Comparison of ENCODE assay signal across 9 cellular contexts in the genomic region with DNA sequence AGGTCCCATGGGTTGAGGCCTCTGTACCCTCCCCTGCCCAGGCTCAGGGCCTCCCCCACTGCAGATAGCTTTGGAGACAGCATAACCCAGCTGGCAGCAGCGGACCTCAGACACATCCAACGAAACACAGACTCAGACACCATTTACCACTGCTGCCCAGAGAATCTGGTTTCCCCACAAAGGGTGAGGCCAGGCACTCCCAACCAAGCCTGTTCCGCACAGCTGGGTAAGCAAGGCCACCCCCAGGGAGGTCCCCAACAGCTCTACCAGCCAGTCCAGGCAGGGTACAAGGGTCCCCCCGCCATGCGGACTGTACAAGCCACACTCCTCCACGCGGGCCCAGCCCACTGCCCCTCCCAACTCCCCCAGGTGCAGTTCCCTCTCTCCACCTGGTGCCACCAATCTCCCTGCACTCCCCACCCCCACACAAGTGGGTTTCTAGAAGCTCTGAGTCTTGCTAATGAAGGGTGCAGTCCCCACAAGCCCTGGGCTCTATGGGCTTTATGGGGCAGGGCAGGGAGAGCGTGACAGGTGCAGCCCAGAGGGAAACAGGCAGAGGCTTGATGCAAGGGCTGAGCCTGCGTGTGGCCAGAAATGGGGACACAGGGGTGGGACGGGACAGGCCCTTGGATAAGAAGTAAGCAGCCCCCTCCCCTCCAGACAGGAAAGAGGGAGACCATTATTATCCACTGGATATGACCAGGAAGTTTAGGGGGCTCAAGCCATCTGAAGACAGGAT. TPM values are rescaled to one million over a fixed set of nuclear protein-coding genes. Genes with fewer than 3 reads are reported as not detected.
DNase-seq lines count a peak whose midpoint lies in the region; ATAC-seq, FAIRE-seq and TF ChIP-seq lines count a peak whose summit lies in the region.
"Had no signal": no experiment of that assay in that cellular context is flagged by ENCODE, and none has a peak within 500 bp of the region (broad histone marks: within the 10 kb centered on the region; RNA-seq: fewer than 3 reads in every experiment).

No MANE protein-coding gene starts in this region.

- no peak for DNase-seq in SK-N-SH
- no peak for DNase-seq in WTC11 (ENCODE audit: low spot score)
- DNase-seq in keratinocyte (ENCODE audit: low read depth, low spot score): no peak
- DNase-seq in tibial nerve (ENCODE audit: low spot score in 2 of 2): no peak
- no peak for DNase-seq in amniotic stem cell (lab: John Stamatoyannopoulos, UW)
- DNase-seq in epidermal melanocyte (ENCODE audit: insufficient read length, low spot score): no peak

- CTCF ChIA-PET in SK-N-SH (lab: Yijun Ruan, JAX): interaction anchor here (1.1 to 56.8 kb wide), 8 partner anchors 3 to 213 kb away, joined by 3 to 1687 read pairs (median 10); partner anchors contain the start of genes AANAT, RHBDF2 and UBE2O
- CTCF ChIA-PET in WTC11 (lab: Charles Lee): interaction anchor here (0.9 to 2.9 kb wide), 13 partner anchors 11 to 213 kb away, joined by 4 to 16 read pairs (median 6); partner anchors contain the start of gene AANAT

- H3K36me3 Mint-ChIP-seq in WTC11: peaks cover 6% of the 10 kb centered on the region; the same call in 1 of the 2 replicates

- dilution Hi-C loops in keratinocyte (cut with MboI; ENCODE audit: extremely low pct_ligation_motif_present, low sequenced_read_pairs): no loop called here

- H3K9me1 ChIP-seq in keratinocyte (ENCODE audit: control insufficient read depth, extremely low read depth, insufficient read depth, low read length): no peaks in the 10 kb centered on the region

- H3K4me3 Mint-ChIP-seq in WTC11: no peak overlapping the region

- no peaks in the 10 kb centered on the region for H3K9me3 Mint-ChIP-seq in WTC11

- H3K27ac ChIP-seq in SK-N-SH (ENCODE audit: low read depth in 2 of 2, low read length in 1 of 2): no peak overlapping the region
- peak overlapping the region; percentile 22 for H3K27ac ChIP-seq in keratinocyte (ENCODE audit: control insufficient read depth, insufficient read depth, low read length)
- H3K27ac ChIP-seq in tibial nerve: peak overlapping the region; percentile 20 to 93 (median 86)

- peaks cover 18% of the 10 kb centered on the region for H3K4me1 Mint-ChIP-seq in WTC11

- POLR2A ChIA-PET in SK-N-SH (lab: Yijun Ruan, JAX): no interaction called here
- POLR2A ChIA-PET in WTC11 (lab: Charles Lee): no interaction called here

- no peaks in the 10 kb centered on the region for H3K36me3 ChIP-seq in SK-N-SH (replicated peaks in 1 of 2; ENCODE audit: control insufficient read depth in 1 of 2, insufficient read depth in 2 of 2, low read length in 1 of 2)
- H3K36me3 ChIP-seq in keratinocyte (ENCODE audit: control insufficient read depth in 2 of 2, extremely low read depth in 1 of 2, insufficient read depth in 2 of 2, low read length in 2 of 2): peaks cover 6 to 7% of the 10 kb centered on the region in 2 experiments
- H3K36me3 ChIP-seq in tibial nerve: peaks cover 0 to 4% (median 0%) of the 10 kb centered on the region in 3 donors

- TF ChIP-seq CTCF in SK-N-SH (IDR thresholded peaks at IDR 0.05) (no peak), WTC11 (IDR thresholded peaks at IDR 0.05) (no peak), keratinocyte (optimal IDR thresholded peaks at IDR 0.05 in 1 of 3, IDR thresholded peaks at IDR 0.05 in 1 of 3, conservative IDR thresholded peaks at IDR 0.05 in 1 of 3; ENCODE audit: extremely low read depth in 1 of 3, insufficient read depth in 2 of 3, low read length in 3 of 3) (no peak), tibial nerve (IDR thresholded peaks at IDR 0.05) (no peak)

- TF ChIP-seq EP300 in SK-N-SH (IDR thresholded peaks at IDR 0.05; ENCODE audit: borderline replicate concordance in 1 of 2, low read depth in 1 of 2, low read length in 1 of 2) (no peak), tibial nerve (IDR thresholded peaks at IDR 0.05) (no peak)

- H3K4me1 ChIP-seq in SK-N-SH (ENCODE audit: control insufficient read depth in 1 of 2, insufficient read depth in 2 of 2, low read depth in 1 of 2, low read length in 1 of 2) (peaks cover 6 to 49% of the 10 kb centered on the region in 2 experiments; a peak in 2 of 4 replicates), keratinocyte (ENCODE audit: control insufficient read depth, extremely low read depth, insufficient read depth, low read length) (peaks cover 28% of the 10 kb centered on the region), tibial nerve (peaks cover 0 to 47% (median 35%) of the 10 kb centered on the region in 4 donors)

- H3K9ac ChIP-seq in SK-N-SH (no peak overlapping the region), keratinocyte (ENCODE audit: control insufficient read depth, extremely low read depth, insufficient read depth, low read length) (peak overlapping the region; percentile 45)

- no peaks in the 10 kb centered on the region for H3K27me3 Mint-ChIP-seq in WTC11 (ENCODE audit: low read depth)

- H3K79me2 ChIP-seq in SK-N-SH (ENCODE audit: insufficient read depth): peaks cover 13% of the 10 kb centered on the region; the same call in 1 of the 2 replicates
- H3K79me2 ChIP-seq in keratinocyte (ENCODE audit: control insufficient read depth, insufficient read depth, low read length): peaks cover 27% of the 10 kb centered on the region

- H3F3A ChIP-seq in SK-N-SH (replicated peaks; ENCODE audit: insufficient read depth): peaks cover 5% of the 10 kb centered on the region

- peak overlapping the region; percentile 79 for H3K27ac Mint-ChIP-seq in WTC11

- TF ChIP-seq POLR2A in tibial nerve (IDR thresholded peaks at IDR 0.05): no peak

- TF ChIP-seq RAD21 in SK-N-SH (IDR thresholded peaks at IDR 0.05; ENCODE audit: low read length): no peak

- no peak for ATAC-seq in SK-N-SH treated with all-trans-retinoic acid at 6 μM for 48 hours
- peak; percentile 43 for ATAC-seq in HG03045 (IDR thresholded peaks at IDR 0.05; ENCODE audit: unreplicated experiment)
- no peak for ATAC-seq in WTC11

- H3K9me3 ChIP-seq in SK-N-SH (no peaks in the 10 kb centered on the region), keratinocyte (ENCODE audit: control insufficient read depth, low read depth, low read length) (no peaks in the 10 kb centered on the region), tibial nerve (no peaks in the 10 kb centered on the region)

- 94% methylated on average over 10 of the region's 10 CpGs for WGBS in SK-N-SH (ENCODE audit: low lambda C conversion rate)
- WGBS in tibial nerve, 2 donors: 72 to 74% methylated on average over 10 of the region's 10 CpGs

- FAIRE-seq in keratinocyte (lab: Jason Lieb, UNC): no peak
- FAIRE-seq: TTC549 had no signal

- no peaks in the 10 kb centered on the region for H3K27me3 ChIP-seq in SK-N-SH (ENCODE audit: insufficient read depth)
- no peaks in the 10 kb centered on the region for H3K27me3 ChIP-seq in keratinocyte (ENCODE audit: control insufficient read depth, extremely low read depth, insufficient read depth, low read length)
- no peaks in the 10 kb centered on the region for H3K27me3 ChIP-seq in tibial nerve

- H4K20me1 ChIP-seq in SK-N-SH (ENCODE audit: insufficient read depth) (no peaks in the 10 kb centered on the region), keratinocyte (ENCODE audit: control insufficient read depth, extremely low read depth, insufficient read depth, low read length) (peaks cover 17% of the 10 kb centered on the region)

- H2AFZ ChIP-seq in SK-N-SH (ENCODE audit: low read depth) (no peak overlapping the region), keratinocyte (ENCODE audit: control insufficient read depth, low read length) (no peak overlapping the region)

- H3K4me3 ChIP-seq in SK-N-SH (ENCODE audit: low read depth in 2 of 2, low read length in 1 of 2): no peak overlapping the region
- H3K4me3 ChIP-seq in keratinocyte (ENCODE audit: control insufficient read depth in 2 of 3, extremely low read depth in 1 of 3, insufficient read depth in 2 of 3, low read depth in 1 of 3, low read length in 3 of 3): no peak overlapping the region
- peak overlapping the region in 2 of 4 donors; percentile 23 to 29 for H3K4me3 ChIP-seq in tibial nerve

- H3K9me2 ChIP-seq in SK-N-SH: no peaks in the 10 kb centered on the region

- H3K4me2 ChIP-seq in SK-N-SH (peak overlapping the region; percentile 38; the same call in 1 of the 2 replicates), keratinocyte (ENCODE audit: control insufficient read depth, extremely low read depth, insufficient read depth, low read depth, low read length) (peak overlapping the region; percentile 58)

RNA-seq across cellular contexts. Expression of gene RHBDF2, which starts 8.8 kb away (rescaled TPM):
- polyA plus RNA-seq in SK-N-SH (2012; rRNA removed) (14.0 and 16.1 TPM in 2 replicates), keratinocyte (14.9 to 22.6 TPM (median 20.6 TPM) in 3 replicates)
- polyA plus RNA-seq in SK-N-SH (2012; cell fraction: cytosol; rRNA removed): 7.0 and 9.1 TPM in 2 replicates
- polyA plus RNA-seq in SK-N-SH (2012; cell fraction: nucleus; rRNA removed): 51.9 and 65.9 TPM in 2 replicates
- total RNA-seq in WTC11 (2021) (28.6 to 33.0 TPM (median 31.5 TPM) in 3 replicates), tibial nerve (10 to 100 TPM; 33.1 to 99.0 (median 73.5) TPM)
- polyA plus RNA-seq in keratinocyte (2011; ENCODE audit: low read depth): 27.6 TPM
- 9.1 and 16.9 TPM in 2 replicates for polyA plus RNA-seq in keratinocyte (2011; cell fraction: cytosol; rRNA removed)
- polyA plus RNA-seq in keratinocyte (2011; cell fraction: nucleus; rRNA removed): 61.7 and 94.2 TPM in 2 replicates
- polyA plus RNA-seq in keratinocyte (2012; ENCODE audit: low replicate concordance): 40.0 and 43.0 TPM in 2 replicates
- 25.6 to 54.8 TPM (median 27.0 TPM) in 3 replicates for polyA minus RNA-seq in keratinocyte
- 32.8 TPM for polyA minus RNA-seq in keratinocyte (2011; cell fraction: cytosol; rRNA and poly(A)+ RNA removed)
- polyA minus RNA-seq in keratinocyte (2011; cell fraction: nucleus; rRNA and poly(A)+ RNA removed): 53.1 and 55.9 TPM in 2 replicates

RNA-seq across cellular contexts. Expression of gene AANAT, which starts 25.0 kb away (rescaled TPM):
- polyA plus RNA-seq in SK-N-SH (2012; rRNA removed): 0.26 TPM in 1 of 2 replicates, not detected in the other
- 0.04 and 0.07 TPM in 2 replicates for polyA plus RNA-seq in SK-N-SH (2012; cell fraction: cytosol; rRNA removed)
- 0.56 and 1.2 TPM in 2 replicates for polyA plus RNA-seq in SK-N-SH (2012; cell fraction: nucleus; rRNA removed)
- total RNA-seq in WTC11 (2021): 0.17 to 0.57 TPM in 2 of 3 replicates, not detected in the other
- not detected in 3 replicates for polyA plus RNA-seq in keratinocyte
- polyA plus RNA-seq in keratinocyte (2011; ENCODE audit: low read depth): not detected
- polyA plus RNA-seq in keratinocyte (2011; cell fraction: cytosol; rRNA removed): not detected in 2 replicates
- polyA plus RNA-seq in keratinocyte (2011; cell fraction: nucleus; rRNA removed): not detected in 2 replicates
- polyA plus RNA-seq in keratinocyte (2012; ENCODE audit: low replicate concordance): 0.39 TPM in 1 of 2 replicates, not detected in the other
- polyA minus RNA-seq in keratinocyte: not detected in 3 replicates
- polyA minus RNA-seq in keratinocyte (2011; cell fraction: cytosol; rRNA and poly(A)+ RNA removed): not detected
- not detected in 2 replicates for polyA minus RNA-seq in keratinocyte (2011; cell fraction: nucleus; rRNA and poly(A)+ RNA removed)
- total RNA-seq in tibial nerve: not detected

RNA-seq across cellular contexts. Expression of gene UBE2O, which starts 39.5 kb away (rescaled TPM):
- 20.0 and 25.4 TPM in 2 replicates for polyA plus RNA-seq in SK-N-SH (2012; rRNA removed)
- polyA plus RNA-seq in SK-N-SH (2012; cell fraction: cytosol; rRNA removed): 9.8 and 16.2 TPM in 2 replicates
- polyA plus RNA-seq in SK-N-SH (2012; cell fraction: nucleus; rRNA removed): 54.5 and 60.1 TPM in 2 replicates
- 57.1 to 68.9 TPM (median 59.6 TPM) in 3 replicates for total RNA-seq in WTC11 (2021)
- polyA plus RNA-seq in keratinocyte: 8.9 to 12.3 TPM (median 10.9 TPM) in 3 replicates
- 10.9 TPM for polyA plus RNA-seq in keratinocyte (2011; ENCODE audit: low read depth)
- 6.0 and 6.6 TPM in 2 replicates for polyA plus RNA-seq in keratinocyte (2011; cell fraction: cytosol; rRNA removed)
- polyA plus RNA-seq in keratinocyte (2011; cell fraction: nucleus; rRNA removed): 31.8 and 35.9 TPM in 2 replicates
- 12.5 and 17.3 TPM in 2 replicates for polyA plus RNA-seq in keratinocyte (2012; ENCODE audit: low replicate concordance)
- polyA minus RNA-seq in keratinocyte: 42.0 to 78.1 TPM (median 54.8 TPM) in 3 replicates
- polyA minus RNA-seq in keratinocyte (2011; cell fraction: cytosol; rRNA and poly(A)+ RNA removed): 12.1 TPM
- polyA minus RNA-seq in keratinocyte (2011; cell fraction: nucleus; rRNA and poly(A)+ RNA removed): 23.6 and 40.3 TPM in 2 replicates
- total RNA-seq in tibial nerve: 10 to 100 TPM; 16.0 to 38.7 (median 20.7) TPM

RNA-seq across cellular contexts. Expression of gene CYGB, which starts 45.1 kb away (rescaled TPM):
- polyA plus RNA-seq in SK-N-SH (2012; rRNA removed): 1.7 and 3.7 TPM in 2 replicates
- 1.3 and 3.2 TPM in 2 replicates for polyA plus RNA-seq in SK-N-SH (2012; cell fraction: cytosol; rRNA removed)
- polyA plus RNA-seq in SK-N-SH (2012; cell fraction: nucleus; rRNA removed): 1.1 and 1.7 TPM in 2 replicates
- 3.6 to 5.3 TPM (median 5.1 TPM) in 3 replicates for total RNA-seq in WTC11 (2021)
- 10.3 to 26.1 TPM (median 15.3 TPM) in 3 replicates for polyA plus RNA-seq in keratinocyte
- 2.1 TPM for polyA plus RNA-seq in keratinocyte (2011; ENCODE audit: low read depth)
- 15.3 and 37.7 TPM in 2 replicates for polyA plus RNA-seq in keratinocyte (2011; cell fraction: cytosol; rRNA removed)
- polyA plus RNA-seq in keratinocyte (2011; cell fraction: nucleus; rRNA removed): 15.4 and 26.2 TPM in 2 replicates
- 6.2 and 33.8 TPM in 2 replicates for polyA plus RNA-seq in keratinocyte (2012; ENCODE audit: low replicate concordance)
- polyA minus RNA-seq in keratinocyte: 9.0 to 17.2 TPM (median 11.8 TPM) in 3 replicates
- polyA minus RNA-seq in keratinocyte (2011; cell fraction: cytosol; rRNA and poly(A)+ RNA removed): 42.6 TPM
- polyA minus RNA-seq in keratinocyte (2011; cell fraction: nucleus; rRNA and poly(A)+ RNA removed): 12.3 and 17.7 TPM in 2 replicates
- total RNA-seq in tibial nerve: 10 to 100 TPM; 40.2 to 59.2 (median 48.8) TPM

RNA-seq across cellular contexts. Expression of gene PRCD, which starts 47.4 kb away (rescaled TPM):
- polyA plus RNA-seq in SK-N-SH (2012; rRNA removed): 2.2 and 5.0 TPM in 2 replicates
- 5.8 and 8.0 TPM in 2 replicates for polyA plus RNA-seq in SK-N-SH (2012; cell fraction: cytosol; rRNA removed)
- polyA plus RNA-seq in SK-N-SH (2012; cell fraction: nucleus; rRNA removed): 5.6 and 13.2 TPM in 2 replicates
- total RNA-seq in WTC11 (2021): 2.7 to 4.5 TPM (median 4.0 TPM) in 3 replicates
- polyA plus RNA-seq in keratinocyte: 0.65 to 1.7 TPM (median 1.2 TPM) in 3 replicates
- polyA plus RNA-seq in keratinocyte (2011; ENCODE audit: low read depth): not detected
- 0.55 and 0.81 TPM in 2 replicates for polyA plus RNA-seq in keratinocyte (2011; cell fraction: cytosol; rRNA removed)
- 6.7 and 11.7 TPM in 2 replicates for polyA plus RNA-seq in keratinocyte (2011; cell fraction: nucleus; rRNA removed)
- polyA plus RNA-seq in keratinocyte (2012; ENCODE audit: low replicate concordance): 0.68 and 0.72 TPM in 2 replicates
- polyA minus RNA-seq in keratinocyte: 0.38 to 0.96 TPM in 2 of 3 replicates, not detected in the other
- polyA minus RNA-seq in keratinocyte (2011; cell fraction: cytosol; rRNA and poly(A)+ RNA removed): not detected
- 1.3 and 1.8 TPM in 2 replicates for polyA minus RNA-seq in keratinocyte (2011; cell fraction: nucleus; rRNA and poly(A)+ RNA removed)
- total RNA-seq in tibial nerve: 10 to 100 TPM in 3 of 4 donors, 1 to 10 TPM in 1; 6.6 to 23.5 (median 14.1) TPM

Comparison
In these comparisons a context has a peak if more than half of its experiments do, and no peak if none do; other contexts are left out.
1. H3K27ac ChIP-seq: peak in keratinocyte (single experiment) and tibial nerve (4 of 4); none in SK-N-SH (0 of 2).